8 cellular contexts compared by ENCODE assay signal in genomic region chr17:37609170-37610040, GRCh38. TPM values are rescaled to one million over a fixed set of nuclear protein-coding genes. Genes with fewer than 3 reads are reported as not detected.
DNase-seq lines count a peak whose midpoint lies in the region; ATAC-seq and TF ChIP-seq lines count a peak whose summit lies in the region.

A gene with protein sequence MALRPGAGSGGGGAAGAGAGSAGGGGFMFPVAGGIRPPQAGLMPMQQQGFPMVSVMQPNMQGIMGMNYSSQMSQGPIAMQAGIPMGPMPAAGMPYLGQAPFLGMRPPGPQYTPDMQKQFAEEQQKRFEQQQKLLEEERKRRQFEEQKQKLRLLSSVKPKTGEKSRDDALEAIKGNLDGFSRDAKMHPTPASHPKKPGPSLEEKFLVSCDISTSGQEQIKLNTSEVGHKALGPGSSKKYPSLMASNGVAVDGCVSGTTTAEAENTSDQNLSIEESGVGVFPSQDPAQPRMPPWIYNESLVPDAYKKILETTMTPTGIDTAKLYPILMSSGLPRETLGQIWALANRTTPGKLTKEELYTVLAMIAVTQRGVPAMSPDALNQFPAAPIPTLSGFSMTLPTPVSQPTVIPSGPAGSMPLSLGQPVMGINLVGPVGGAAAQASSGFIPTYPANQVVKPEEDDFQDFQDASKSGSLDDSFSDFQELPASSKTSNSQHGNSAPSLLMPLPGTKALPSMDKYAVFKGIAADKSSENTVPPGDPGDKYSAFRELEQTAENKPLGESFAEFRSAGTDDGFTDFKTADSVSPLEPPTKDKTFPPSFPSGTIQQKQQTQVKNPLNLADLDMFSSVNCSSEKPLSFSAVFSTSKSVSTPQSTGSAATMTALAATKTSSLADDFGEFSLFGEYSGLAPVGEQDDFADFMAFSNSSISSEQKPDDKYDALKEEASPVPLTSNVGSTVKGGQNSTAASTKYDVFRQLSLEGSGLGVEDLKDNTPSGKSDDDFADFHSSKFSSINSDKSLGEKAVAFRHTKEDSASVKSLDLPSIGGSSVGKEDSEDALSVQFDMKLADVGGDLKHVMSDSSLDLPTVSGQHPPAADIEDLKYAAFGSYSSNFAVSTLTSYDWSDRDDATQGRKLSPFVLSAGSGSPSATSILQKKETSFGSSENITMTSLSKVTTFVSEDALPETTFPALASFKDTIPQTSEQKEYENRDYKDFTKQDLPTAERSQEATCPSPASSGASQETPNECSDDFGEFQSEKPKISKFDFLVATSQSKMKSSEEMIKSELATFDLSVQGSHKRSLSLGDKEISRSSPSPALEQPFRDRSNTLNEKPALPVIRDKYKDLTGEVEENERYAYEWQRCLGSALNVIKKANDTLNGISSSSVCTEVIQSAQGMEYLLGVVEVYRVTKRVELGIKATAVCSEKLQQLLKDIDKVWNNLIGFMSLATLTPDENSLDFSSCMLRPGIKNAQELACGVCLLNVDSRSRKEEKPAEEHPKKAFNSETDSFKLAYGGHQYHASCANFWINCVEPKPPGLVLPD (N-terminal part only) (minus strand): TSS chr17:37609418. CDS start chr17:37609355, 63 bp downstream.

- no peaks in the 10 kb centered on the region for H3K27me3 ChIP-seq in kidney epithelial cell (ENCODE audit: control insufficient read depth, insufficient read depth, low read length)

- peak; percentile 77 for ATAC-seq in GM19043 (IDR thresholded peaks at IDR 0.05; ENCODE audit: low read depth, unreplicated experiment)
- peak; percentile 64 for ATAC-seq in HG03378 (IDR thresholded peaks at IDR 0.05; ENCODE audit: unreplicated experiment)

- H3K36me3 ChIP-seq in kidney epithelial cell (ENCODE audit: control insufficient read depth, insufficient read depth, low read length), result no peaks in the 10 kb centered on the region

- peak; percentile 43 for TF ChIP-seq CTCF in kidney epithelial cell (IDR thresholded peaks at IDR 0.05; ENCODE audit: insufficient read depth, low read length, poor library complexity, severe bottlenecking)

- peak within 1 kb of the TSS; percentile 74 for H3K4me3 ChIP-seq in kidney epithelial cell (ENCODE audit: low read depth, low read length)

- DNase-seq in AG20443 (ENCODE audit: low spot score), result peak; percentile 100
- peak; percentile 94 for DNase-seq in NCI-H446 treated with DMSO at 0.1 percent for 48 hours (lab: John Stamatoyannopoulos, UW)
- peak; percentile 95 for DNase-seq in activated CD4-positive, CD25-positive, alpha-beta regulatory T cell treated with anti-CD3 and anti-CD28 coated beads, Interleukin-2, amount 50 U/mL, for 72 hours
- peak; percentile 98 for DNase-seq in cerebellum (ENCODE audit: low spot score)
- DNase-seq in kidney epithelial cell (ENCODE audit: low read depth), result peak; percentile 69
- DNase-seq in stimulated activated CD4-positive, alpha-beta T cell treated with anti-CD3 and anti-CD28 coated beads, Interleukin-15, amount 100 ng/mL, for 48 hours (ENCODE audit: low read depth in 2 of 2), result peak; percentile 88 to 92

RNA-seq across cellular contexts. Expression of the gene that starts here (rescaled TPM):
- 48.5 TPM for total RNA-seq in cerebellum
- total RNA-seq in kidney epithelial cell, result 21.1 and 25.1 TPM in 2 replicates

Comparison
In these comparisons a context has a peak if more than half of its experiments do, and no peak if none do; other contexts are left out.
1. Peak in every context shown above with its lines: DNase-seq, ATAC-seq and H3K4me3 ChIP-seq.